2 cellular contexts compared by ENCODE assay signal in the genomic region with DNA sequence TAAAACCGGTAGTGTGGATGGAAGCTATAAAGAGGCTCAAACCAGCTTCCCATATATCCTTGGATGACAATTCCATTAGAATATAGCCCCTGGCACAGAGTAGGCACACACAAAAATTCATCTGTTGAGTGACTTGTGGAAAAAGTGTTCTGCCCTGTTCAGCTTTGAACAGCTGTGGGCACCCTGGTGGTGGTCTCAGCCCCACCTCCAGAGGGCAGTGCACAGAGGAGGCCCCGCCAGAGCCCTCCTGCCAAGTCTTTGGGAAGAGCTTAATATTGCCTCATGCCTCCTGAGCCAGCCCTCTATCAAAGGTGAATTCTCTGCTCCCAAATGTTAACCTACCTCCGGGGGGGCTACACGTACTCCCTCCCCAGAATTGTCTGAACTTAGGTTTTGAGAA.
TF ChIP-seq lines count a peak whose summit lies in the region.

No MANE protein-coding gene starts in this region.

TF ChIP-seq in GM12878, 131 proteins besides CTCF, POLR2A, EP300 and RAD21:
- TF ChIP-seq MTA2 (IDR thresholded peaks at IDR 0.05; ENCODE audit: low read depth), result no peak
- TF ChIP-seq, protein P1, sequence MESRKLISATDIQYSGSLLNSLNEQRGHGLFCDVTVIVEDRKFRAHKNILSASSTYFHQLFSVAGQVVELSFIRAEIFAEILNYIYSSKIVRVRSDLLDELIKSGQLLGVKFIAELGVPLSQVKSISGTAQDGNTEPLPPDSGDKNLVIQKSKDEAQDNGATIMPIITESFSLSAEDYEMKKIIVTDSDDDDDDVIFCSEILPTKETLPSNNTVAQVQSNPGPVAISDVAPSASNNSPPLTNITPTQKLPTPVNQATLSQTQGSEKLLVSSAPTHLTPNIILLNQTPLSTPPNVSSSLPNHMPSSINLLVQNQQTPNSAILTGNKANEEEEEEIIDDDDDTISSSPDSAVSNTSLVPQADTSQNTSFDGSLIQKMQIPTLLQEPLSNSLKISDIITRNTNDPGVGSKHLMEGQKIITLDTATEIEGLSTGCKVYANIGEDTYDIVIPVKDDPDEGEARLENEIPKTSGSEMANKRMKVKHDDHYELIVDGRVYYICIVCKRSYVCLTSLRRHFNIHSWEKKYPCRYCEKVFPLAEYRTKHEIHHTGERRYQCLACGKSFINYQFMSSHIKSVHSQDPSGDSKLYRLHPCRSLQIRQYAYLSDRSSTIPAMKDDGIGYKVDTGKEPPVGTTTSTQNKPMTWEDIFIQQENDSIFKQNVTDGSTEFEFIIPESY (IDR thresholded peaks at IDR 0.05), result no peak

TF ChIP-seq in HepG2, 621 proteins besides CTCF, POLR2A, EP300 and RAD21:
- TF ChIP-seq RFX3 (CRISPR knock-in tag; IDR thresholded peaks at IDR 0.05), result no peak
- TF ChIP-seq, protein P2, sequence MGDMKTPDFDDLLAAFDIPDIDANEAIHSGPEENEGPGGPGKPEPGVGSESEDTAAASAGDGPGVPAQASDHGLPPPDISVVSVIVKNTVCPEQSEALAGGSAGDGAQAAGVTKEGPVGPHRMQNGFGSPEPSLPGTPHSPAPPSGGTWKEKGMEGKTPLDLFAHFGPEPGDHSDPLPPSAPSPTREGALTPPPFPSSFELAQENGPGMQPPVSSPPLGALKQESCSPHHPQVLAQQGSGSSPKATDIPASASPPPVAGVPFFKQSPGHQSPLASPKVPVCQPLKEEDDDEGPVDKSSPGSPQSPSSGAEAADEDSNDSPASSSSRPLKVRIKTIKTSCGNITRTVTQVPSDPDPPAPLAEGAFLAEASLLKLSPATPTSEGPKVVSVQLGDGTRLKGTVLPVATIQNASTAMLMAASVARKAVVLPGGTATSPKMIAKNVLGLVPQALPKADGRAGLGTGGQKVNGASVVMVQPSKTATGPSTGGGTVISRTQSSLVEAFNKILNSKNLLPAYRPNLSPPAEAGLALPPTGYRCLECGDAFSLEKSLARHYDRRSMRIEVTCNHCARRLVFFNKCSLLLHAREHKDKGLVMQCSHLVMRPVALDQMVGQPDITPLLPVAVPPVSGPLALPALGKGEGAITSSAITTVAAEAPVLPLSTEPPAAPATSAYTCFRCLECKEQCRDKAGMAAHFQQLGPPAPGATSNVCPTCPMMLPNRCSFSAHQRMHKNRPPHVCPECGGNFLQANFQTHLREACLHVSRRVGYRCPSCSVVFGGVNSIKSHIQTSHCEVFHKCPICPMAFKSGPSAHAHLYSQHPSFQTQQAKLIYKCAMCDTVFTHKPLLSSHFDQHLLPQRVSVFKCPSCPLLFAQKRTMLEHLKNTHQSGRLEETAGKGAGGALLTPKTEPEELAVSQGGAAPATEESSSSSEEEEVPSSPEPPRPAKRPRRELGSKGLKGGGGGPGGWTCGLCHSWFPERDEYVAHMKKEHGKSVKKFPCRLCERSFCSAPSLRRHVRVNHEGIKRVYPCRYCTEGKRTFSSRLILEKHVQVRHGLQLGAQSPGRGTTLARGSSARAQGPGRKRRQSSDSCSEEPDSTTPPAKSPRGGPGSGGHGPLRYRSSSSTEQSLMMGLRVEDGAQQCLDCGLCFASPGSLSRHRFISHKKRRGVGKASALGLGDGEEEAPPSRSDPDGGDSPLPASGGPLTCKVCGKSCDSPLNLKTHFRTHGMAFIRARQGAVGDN (CRISPR knock-in tag; IDR thresholded peaks at IDR 0.05), result peak; percentile 19; the same call in 1 of the 2 replicates
- TF ChIP-seq, protein P1 (CRISPR knock-in tag; IDR thresholded peaks at IDR 0.05), result peak; percentile 55; the same call in 1 of the 2 replicates
- TF ChIP-seq, protein P3, sequence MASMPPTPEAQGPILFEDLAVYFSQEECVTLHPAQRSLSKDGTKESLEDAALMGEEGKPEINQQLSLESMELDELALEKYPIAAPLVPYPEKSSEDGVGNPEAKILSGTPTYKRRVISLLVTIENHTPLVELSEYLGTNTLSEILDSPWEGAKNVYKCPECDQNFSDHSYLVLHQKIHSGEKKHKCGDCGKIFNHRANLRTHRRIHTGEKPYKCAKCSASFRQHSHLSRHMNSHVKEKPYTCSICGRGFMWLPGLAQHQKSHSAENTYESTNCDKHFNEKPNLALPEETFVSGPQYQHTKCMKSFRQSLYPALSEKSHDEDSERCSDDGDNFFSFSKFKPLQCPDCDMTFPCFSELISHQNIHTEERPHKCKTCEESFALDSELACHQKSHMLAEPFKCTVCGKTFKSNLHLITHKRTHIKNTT (CRISPR knock-in tag; IDR thresholded peaks at IDR 0.05), result no peak
- TF ChIP-seq, protein P4, sequence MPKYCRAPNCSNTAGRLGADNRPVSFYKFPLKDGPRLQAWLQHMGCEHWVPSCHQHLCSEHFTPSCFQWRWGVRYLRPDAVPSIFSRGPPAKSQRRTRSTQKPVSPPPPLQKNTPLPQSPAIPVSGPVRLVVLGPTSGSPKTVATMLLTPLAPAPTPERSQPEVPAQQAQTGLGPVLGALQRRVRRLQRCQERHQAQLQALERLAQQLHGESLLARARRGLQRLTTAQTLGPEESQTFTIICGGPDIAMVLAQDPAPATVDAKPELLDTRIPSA (CRISPR knock-in tag; IDR thresholded peaks at IDR 0.05; ENCODE audit: borderline replicate concordance), result no peak
- no peak for TF ChIP-seq TEAD3 (CRISPR knock-in tag; optimal IDR thresholded peaks at IDR 0.05; ENCODE audit: borderline replicate concordance)
